ENCODE assay signal across 1 cellular context in the genomic region with DNA sequence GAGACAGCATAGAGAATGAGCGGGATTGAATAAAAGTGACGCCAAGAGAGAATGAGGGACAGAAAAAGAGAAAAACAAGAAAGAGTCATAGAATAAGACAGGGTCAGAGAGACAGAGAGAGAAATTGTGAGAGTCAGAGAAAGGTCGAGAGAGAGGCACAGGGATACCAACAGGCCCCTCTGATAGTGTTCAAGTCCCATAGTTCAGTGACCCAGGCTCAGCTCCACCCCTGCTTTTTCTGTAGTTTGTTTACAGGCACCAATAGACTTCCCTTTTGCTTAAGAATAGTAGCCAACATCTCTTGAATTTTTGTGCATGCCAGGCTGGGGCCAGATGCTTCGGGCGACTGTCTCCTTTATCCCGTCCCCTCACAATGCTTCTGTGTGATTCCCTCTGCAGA.
TF ChIP-seq lines count a peak whose summit lies in the region.

No MANE protein-coding gene starts in this region.

TF ChIP-seq in GM23338, 12 proteins besides CTCF, POLR2A, EP300 and RAD21 (continued from another document):
- TF ChIP-seq, protein P1, sequence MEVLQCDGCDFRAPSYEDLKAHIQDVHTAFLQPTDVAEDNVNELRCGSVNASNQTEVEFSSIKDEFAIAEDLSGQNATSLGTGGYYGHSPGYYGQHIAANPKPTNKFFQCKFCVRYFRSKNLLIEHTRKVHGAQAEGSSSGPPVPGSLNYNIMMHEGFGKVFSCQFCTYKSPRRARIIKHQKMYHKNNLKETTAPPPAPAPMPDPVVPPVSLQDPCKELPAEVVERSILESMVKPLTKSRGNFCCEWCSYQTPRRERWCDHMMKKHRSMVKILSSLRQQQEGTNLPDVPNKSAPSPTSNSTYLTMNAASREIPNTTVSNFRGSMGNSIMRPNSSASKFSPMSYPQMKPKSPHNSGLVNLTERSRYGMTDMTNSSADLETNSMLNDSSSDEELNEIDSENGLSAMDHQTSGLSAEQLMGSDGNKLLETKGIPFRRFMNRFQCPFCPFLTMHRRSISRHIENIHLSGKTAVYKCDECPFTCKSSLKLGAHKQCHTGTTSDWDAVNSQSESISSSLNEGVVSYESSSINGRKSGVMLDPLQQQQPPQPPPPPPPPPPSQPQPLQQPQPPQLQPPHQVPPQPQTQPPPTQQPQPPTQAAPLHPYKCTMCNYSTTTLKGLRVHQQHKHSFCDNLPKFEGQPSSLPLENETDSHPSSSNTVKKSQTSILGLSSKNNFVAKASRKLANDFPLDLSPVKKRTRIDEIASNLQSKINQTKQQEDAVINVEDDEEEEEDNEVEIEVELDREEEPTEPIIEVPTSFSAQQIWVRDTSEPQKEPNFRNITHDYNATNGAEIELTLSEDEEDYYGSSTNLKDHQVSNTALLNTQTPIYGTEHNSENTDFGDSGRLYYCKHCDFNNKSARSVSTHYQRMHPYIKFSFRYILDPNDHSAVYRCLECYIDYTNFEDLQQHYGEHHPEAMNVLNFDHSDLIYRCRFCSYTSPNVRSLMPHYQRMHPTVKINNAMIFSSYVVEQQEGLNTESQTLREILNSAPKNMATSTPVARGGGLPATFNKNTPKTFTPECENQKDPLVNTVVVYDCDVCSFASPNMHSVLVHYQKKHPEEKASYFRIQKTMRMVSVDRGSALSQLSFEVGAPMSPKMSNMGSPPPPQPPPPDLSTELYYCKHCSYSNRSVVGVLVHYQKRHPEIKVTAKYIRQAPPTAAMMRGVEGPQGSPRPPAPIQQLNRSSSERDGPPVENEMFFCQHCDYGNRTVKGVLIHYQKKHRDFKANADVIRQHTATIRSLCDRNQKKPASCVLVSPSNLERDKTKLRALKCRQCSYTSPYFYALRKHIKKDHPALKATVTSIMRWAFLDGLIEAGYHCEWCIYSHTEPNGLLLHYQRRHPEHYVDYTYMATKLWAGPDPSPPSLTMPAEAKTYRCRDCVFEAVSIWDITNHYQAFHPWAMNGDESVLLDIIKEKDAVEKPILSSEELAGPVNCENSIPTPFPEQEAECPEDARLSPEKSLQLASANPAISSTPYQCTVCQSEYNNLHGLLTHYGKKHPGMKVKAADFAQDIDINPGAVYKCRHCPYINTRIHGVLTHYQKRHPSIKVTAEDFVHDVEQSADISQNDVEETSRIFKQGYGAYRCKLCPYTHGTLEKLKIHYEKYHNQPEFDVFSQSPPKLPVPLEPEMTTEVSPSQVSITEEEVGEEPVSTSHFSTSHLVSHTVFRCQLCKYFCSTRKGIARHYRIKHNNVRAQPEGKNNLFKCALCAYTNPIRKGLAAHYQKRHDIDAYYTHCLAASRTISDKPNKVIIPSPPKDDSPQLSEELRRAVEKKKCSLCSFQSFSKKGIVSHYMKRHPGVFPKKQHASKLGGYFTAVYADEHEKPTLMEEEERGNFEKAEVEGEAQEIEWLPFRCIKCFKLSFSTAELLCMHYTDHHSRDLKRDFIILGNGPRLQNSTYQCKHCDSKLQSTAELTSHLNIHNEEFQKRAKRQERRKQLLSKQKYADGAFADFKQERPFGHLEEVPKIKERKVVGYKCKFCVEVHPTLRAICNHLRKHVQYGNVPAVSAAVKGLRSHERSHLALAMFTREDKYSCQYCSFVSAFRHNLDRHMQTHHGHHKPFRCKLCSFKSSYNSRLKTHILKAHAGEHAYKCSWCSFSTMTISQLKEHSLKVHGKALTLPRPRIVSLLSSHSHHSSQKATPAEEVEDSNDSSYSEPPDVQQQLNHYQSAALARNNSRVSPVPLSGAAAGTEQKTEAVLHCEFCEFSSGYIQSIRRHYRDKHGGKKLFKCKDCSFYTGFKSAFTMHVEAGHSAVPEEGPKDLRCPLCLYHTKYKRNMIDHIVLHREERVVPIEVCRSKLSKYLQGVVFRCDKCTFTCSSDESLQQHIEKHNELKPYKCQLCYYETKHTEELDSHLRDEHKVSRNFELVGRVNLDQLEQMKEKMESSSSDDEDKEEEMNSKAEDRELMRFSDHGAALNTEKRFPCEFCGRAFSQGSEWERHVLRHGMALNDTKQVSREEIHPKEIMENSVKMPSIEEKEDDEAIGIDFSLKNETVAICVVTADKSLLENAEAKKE (CRISPR knock-in tag; IDR thresholded peaks at IDR 0.05) = no peak
- no peak for TF ChIP-seq NANOG (IDR thresholded peaks at IDR 0.05; ENCODE audit: borderline replicate concordance)
- TF ChIP-seq, protein P2, sequence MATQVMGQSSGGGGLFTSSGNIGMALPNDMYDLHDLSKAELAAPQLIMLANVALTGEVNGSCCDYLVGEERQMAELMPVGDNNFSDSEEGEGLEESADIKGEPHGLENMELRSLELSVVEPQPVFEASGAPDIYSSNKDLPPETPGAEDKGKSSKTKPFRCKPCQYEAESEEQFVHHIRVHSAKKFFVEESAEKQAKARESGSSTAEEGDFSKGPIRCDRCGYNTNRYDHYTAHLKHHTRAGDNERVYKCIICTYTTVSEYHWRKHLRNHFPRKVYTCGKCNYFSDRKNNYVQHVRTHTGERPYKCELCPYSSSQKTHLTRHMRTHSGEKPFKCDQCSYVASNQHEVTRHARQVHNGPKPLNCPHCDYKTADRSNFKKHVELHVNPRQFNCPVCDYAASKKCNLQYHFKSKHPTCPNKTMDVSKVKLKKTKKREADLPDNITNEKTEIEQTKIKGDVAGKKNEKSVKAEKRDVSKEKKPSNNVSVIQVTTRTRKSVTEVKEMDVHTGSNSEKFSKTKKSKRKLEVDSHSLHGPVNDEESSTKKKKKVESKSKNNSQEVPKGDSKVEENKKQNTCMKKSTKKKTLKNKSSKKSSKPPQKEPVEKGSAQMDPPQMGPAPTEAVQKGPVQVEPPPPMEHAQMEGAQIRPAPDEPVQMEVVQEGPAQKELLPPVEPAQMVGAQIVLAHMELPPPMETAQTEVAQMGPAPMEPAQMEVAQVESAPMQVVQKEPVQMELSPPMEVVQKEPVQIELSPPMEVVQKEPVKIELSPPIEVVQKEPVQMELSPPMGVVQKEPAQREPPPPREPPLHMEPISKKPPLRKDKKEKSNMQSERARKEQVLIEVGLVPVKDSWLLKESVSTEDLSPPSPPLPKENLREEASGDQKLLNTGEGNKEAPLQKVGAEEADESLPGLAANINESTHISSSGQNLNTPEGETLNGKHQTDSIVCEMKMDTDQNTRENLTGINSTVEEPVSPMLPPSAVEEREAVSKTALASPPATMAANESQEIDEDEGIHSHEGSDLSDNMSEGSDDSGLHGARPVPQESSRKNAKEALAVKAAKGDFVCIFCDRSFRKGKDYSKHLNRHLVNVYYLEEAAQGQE (IDR thresholded peaks at IDR 0.05; ENCODE audit: unreplicated experiment) = no peak
